Comparison of ENCODE assay signal across 8 cellular contexts in the genomic region with DNA sequence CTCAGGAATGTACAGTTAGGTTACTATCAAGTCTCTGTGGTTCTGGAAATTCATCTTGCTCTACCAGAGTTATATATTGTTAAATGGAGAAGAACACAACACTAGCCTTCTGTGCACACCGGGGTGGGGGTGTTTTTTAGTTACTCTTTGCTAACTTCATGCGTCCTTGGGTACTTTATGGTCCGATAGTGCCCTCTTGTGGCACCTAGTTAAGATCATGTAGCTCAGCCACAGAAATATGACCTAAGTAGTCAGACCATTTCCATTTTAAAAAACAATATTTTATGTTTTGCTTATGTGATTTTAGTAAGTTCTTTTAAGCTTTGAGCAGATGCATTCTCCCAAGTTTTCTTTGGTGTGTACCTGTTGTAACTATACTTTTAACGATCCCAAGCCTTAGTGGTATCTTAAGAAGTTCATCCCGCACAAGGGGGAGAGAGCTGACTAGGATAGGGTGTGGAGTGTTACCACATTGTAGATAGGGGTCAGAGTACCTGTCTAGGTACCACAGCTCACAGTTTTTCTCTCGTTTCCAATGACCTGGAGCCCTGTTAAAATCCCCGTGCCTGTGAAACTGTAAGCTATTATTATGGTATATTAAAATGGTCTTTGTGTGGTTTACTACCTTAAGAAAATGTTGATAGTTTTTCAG. TPM values are rescaled to one million over a fixed set of nuclear protein-coding genes. Genes with fewer than 3 reads are reported as not detected.
A peak's percentile ranks its signal among the peaks of the same experiment; 100 is the strongest.
DNase-seq lines count a peak whose midpoint lies in the region; ATAC-seq and TF ChIP-seq lines count a peak whose summit lies in the region.

No MANE protein-coding gene starts in this region.

- H3K4me3 ChIP-seq in prostate gland: no peak overlapping the region

- peaks cover 8% of the 10 kb centered on the region for H3K36me3 Mint-ChIP-seq in activated naive CD8-positive, alpha-beta T cell
- no peaks in the 10 kb centered on the region for H3K36me3 Mint-ChIP-seq in glutamatergic neuron (ENCODE audit: unreplicated experiment)

- DNase-seq in GM04503 (ENCODE audit: low read depth) (peak; percentile 47), NCI-H1048 (lab: John Stamatoyannopoulos, UW) (peak; percentile 33), SK-MEL-5 (ENCODE audit: low read depth, low spot score) (peak; percentile 86), glutamatergic neuron (peak; percentile 29), prostate gland (ENCODE audit: low spot score) (peak; percentile 90)

- peak; percentile 75 for TF ChIP-seq CTCF in glutamatergic neuron (IDR thresholded peaks at IDR 0.05; ENCODE audit: partially characterized antibody, unreplicated experiment)
- peak; percentile 58 to 91 (median 82) for TF ChIP-seq CTCF in prostate gland (IDR thresholded peaks at IDR 0.05)

- peak overlapping the region; percentile 69 for H3K27ac Mint-ChIP-seq in activated naive CD8-positive, alpha-beta T cell
- no peak overlapping the region for H3K27ac Mint-ChIP-seq in glutamatergic neuron (ENCODE audit: unreplicated experiment)

- no peaks in the 10 kb centered on the region for H3K9me3 ChIP-seq in prostate gland

- H3K4me3 Mint-ChIP-seq in activated naive CD8-positive, alpha-beta T cell: no peak overlapping the region
- no peak overlapping the region for H3K4me3 Mint-ChIP-seq in glutamatergic neuron (ENCODE audit: unreplicated experiment)

- H3K9me3 Mint-ChIP-seq in activated naive CD8-positive, alpha-beta T cell (ENCODE audit: low read depth): no peaks in the 10 kb centered on the region
- peaks cover 4% of the 10 kb centered on the region for H3K9me3 Mint-ChIP-seq in glutamatergic neuron (ENCODE audit: unreplicated experiment)

- ATAC-seq in HG02610 (IDR thresholded peaks at IDR 0.05; ENCODE audit: unreplicated experiment) (no peak), HG03354 (IDR thresholded peaks at IDR 0.05; ENCODE audit: poor library complexity, severe bottlenecking, unreplicated experiment) (no peak)

- H3K4me1 ChIP-seq in prostate gland (replicated peaks): peaks cover 7% of the 10 kb centered on the region

- intact Hi-C loops in prostate gland (cut with DNase I): loop anchor here (2.0 to 10.0 kb wide), 3 partner anchors 101 to 185 kb away; no protein-coding TSS in a partner anchor

- peaks cover 11 to 16% of the 10 kb centered on the region in 2 donors for H3K36me3 ChIP-seq in prostate gland

- no peaks in the 10 kb centered on the region for H3K27me3 ChIP-seq in prostate gland (replicated peaks; ENCODE audit: insufficient read depth)

- no peaks in the 10 kb centered on the region for H3K27me3 Mint-ChIP-seq in activated naive CD8-positive, alpha-beta T cell
- peaks cover 6% of the 10 kb centered on the region for H3K27me3 Mint-ChIP-seq in glutamatergic neuron (ENCODE audit: unreplicated experiment)

- 41% methylated on average over 7 of the region's 7 CpGs for WGBS in prostate gland

- H3K4me1 Mint-ChIP-seq in activated naive CD8-positive, alpha-beta T cell (ENCODE audit: low read depth): peaks cover 32% of the 10 kb centered on the region
- H3K4me1 Mint-ChIP-seq in glutamatergic neuron (ENCODE audit: low read depth, unreplicated experiment): peaks cover 3% of the 10 kb centered on the region

- peak overlapping the region; percentile 66 to 72 for H3K27ac ChIP-seq in prostate gland

- in situ Hi-C loops in SK-MEL-5 (cut with HindIII; ENCODE audit: low pct_unique_long_range_greater_than_20kb, low sequenced_read_pairs): no loop called here

- TF ChIP-seq POLR2A in prostate gland (IDR thresholded peaks at IDR 0.05): no peak

RNA-seq across cellular contexts. Expression of gene SH3D21, which starts 20.6 kb away (rescaled TPM):
- total RNA-seq in SK-MEL-5 (2014; rRNA removed; shearing (Covaris generic)): 0.11 and 0.98 TPM in 2 replicates
- polyA plus RNA-seq in SK-MEL-5 (2015; cell fraction: cytosol; rRNA removed): 0.39 and 0.87 TPM in 2 replicates
- 11.5 and 18.9 TPM in 2 replicates for polyA plus RNA-seq in SK-MEL-5 (2015; cell fraction: nucleus; rRNA removed)
- total RNA-seq in glutamatergic neuron (ENCODE audit: unreplicated experiment) (11.8 TPM), prostate gland (10 to 100 TPM in 1 of 2 donors, 1 to 10 TPM in 1; 8.1 to 10.6 TPM)

RNA-seq across cellular contexts. Expression of gene EVA1B, which starts 37.9 kb away (rescaled TPM):
- total RNA-seq in SK-MEL-5 (2014; rRNA removed; shearing (Covaris generic)): 2.8 and 5.2 TPM in 2 replicates
- 6.8 and 7.6 TPM in 2 replicates for polyA plus RNA-seq in SK-MEL-5 (2015; cell fraction: cytosol; rRNA removed)
- polyA plus RNA-seq in SK-MEL-5 (2015; cell fraction: nucleus; rRNA removed): 0.84 and 1.9 TPM in 2 replicates
- total RNA-seq in glutamatergic neuron (ENCODE audit: unreplicated experiment) (1.5 TPM), prostate gland (10 to 100 TPM; 67.1 to 78.7 TPM)

Comparison
In these comparisons a context has a peak if more than half of its experiments do, and no peak if none do; other contexts are left out.
1. DNase-seq: peak in every context shown above with its lines; median percentile 90 in prostate gland; 86 in SK-MEL-5; 47 in GM04503; 33 in NCI-H1048; 29 in glutamatergic neuron.
2. RNA of gene EVA1B, which starts 37.9 kb away (total RNA-seq): 67.1 to 78.7 TPM in prostate gland; 2.8 to 5.2 TPM in SK-MEL-5 and 1.5 TPM in glutamatergic neuron (single experiment); every median in the first group is over 10 times any median in the second.